ENCODE assay signal across 20 cellular contexts in genomic region chr7:17368856-17369520, GRCh38.
DNase-seq lines count a peak whose midpoint lies in the region; ATAC-seq and TF ChIP-seq lines count a peak whose summit lies in the region.
"Had no signal": no experiment of that assay in that cellular context is flagged by ENCODE, and none has a peak within 500 bp of the region (broad histone marks: within the 10 kb centered on the region; RNA-seq: fewer than 3 reads in every experiment).

No MANE protein-coding gene starts in this region.

- POLR2A ChIA-PET in PC-3 (lab: Charles Lee; ENCODE audit: unreplicated experiment) = no interaction called here

- H4K20me1 ChIP-seq in PC-3 (ENCODE audit: low read length) = no peaks in the 10 kb centered on the region

- H3K27me3 Mint-ChIP-seq in CD14-positive monocyte (ENCODE audit: low read depth in 3 of 3) = peaks cover 0 to 2% (median 1%) of the 10 kb centered on the region in 3 donors
- H3K27me3 Mint-ChIP-seq in osteocyte (ENCODE audit: unreplicated experiment) = no peaks in the 10 kb centered on the region
- H3K27me3 Mint-ChIP-seq in activated T-helper 1 cell treated with anti-CD3 and anti-CD28 coated beads, Interleukin-12 subunit alpha, Interleukin-12 subunit beta, Interleukin-2, Interleukin-4 antibody, amounts not matched to agents 30 ng/mL and 10 ng/mL and 1 ng/mL, durations not matched to agents 14 hours and 24 hours and 36 hours (ENCODE audit: insufficient read depth) = peaks cover 4% of the 10 kb centered on the region
- H3K27me3 Mint-ChIP-seq: brain; stimulated activated memory B cell treated with anti-CD40 and anti-IgM and Interleukin-4, amounts not matched to agents 10 μg/mL and 1 μg/mL and 100 μg/mL, for 72 hours had no signal

- H3K4me1 ChIP-seq in PC-3 (ENCODE audit: insufficient read depth, low read length) = peaks cover 39% of the 10 kb centered on the region

- no TSS peak for BruUV-seq in PC-3 (replicated peaks; lab: Mats Ljungman, UMichigan)

- no peaks in the 10 kb centered on the region for H3K9me2 ChIP-seq in PC-3 (replicated peaks; ENCODE audit: low read length)

- H3K4me3 Mint-ChIP-seq in CD14-positive monocyte (peak overlapping the region in 1 of 2 donors; percentile 26), osteocyte (ENCODE audit: unreplicated experiment) (no peak overlapping the region)
- H3K4me3 Mint-ChIP-seq in activated T-helper 1 cell treated with anti-CD3 and anti-CD28 coated beads, Interleukin-12 subunit alpha, Interleukin-12 subunit beta, Interleukin-2, Interleukin-4 antibody, amounts not matched to agents 30 ng/mL and 10 ng/mL and 1 ng/mL, durations not matched to agents 14 hours and 24 hours and 36 hours = no peak overlapping the region
- H3K4me3 Mint-ChIP-seq: brain; natural killer cell; stimulated activated memory B cell treated with anti-CD40 and anti-IgM and Interleukin-4, amounts not matched to agents 10 μg/mL and 1 μg/mL and 100 μg/mL, for 72 hours had no signal

- H3K27me3 ChIP-seq in PC-3 (ENCODE audit: low read length) = no peaks in the 10 kb centered on the region
- H3K27me3 ChIP-seq: SJCRH30, uterus had no signal

- H3K4me3 ChIP-seq in PC-3 (ENCODE audit: low read length) = no peak overlapping the region
- H3K4me3 ChIP-seq: K562, SJCRH30, uterus had no signal

- H3K36me3 ChIP-seq in PC-3 (ENCODE audit: low read depth, low read length) = no peaks in the 10 kb centered on the region
- H3K36me3 ChIP-seq: SJCRH30, uterus had no signal

- DNase-seq in CD14-positive monocyte (ENCODE audit: low spot score) = no peak
- peak; percentile 20 for DNase-seq in PC-3
- DNase-seq in osteocyte (ENCODE audit: extremely low spot score, unreplicated experiment) = no peak
- DNase-seq in activated T-helper 1 cell treated with anti-CD3 and anti-CD28 coated beads, Interleukin-12 subunit alpha, Interleukin-12 subunit beta, Interleukin-2, Interleukin-4 antibody, amounts not matched to agents 30 ng/mL and 10 ng/mL and 1 ng/mL, durations not matched to agents 14 hours and 24 hours and 36 hours (ENCODE audit: low spot score) = no peak
- no peak for DNase-seq in medulla oblongata (ENCODE audit: extremely low spot score)
- no peak for DNase-seq in NCI-H1694 (lab: John Stamatoyannopoulos, UW)
- DNase-seq: activated CD4-positive, CD25-positive, alpha-beta regulatory T cell treated with anti-CD3 and anti-CD28 coated beads, Interleukin-2, amount 50 U/mL, for 72 hours; activated CD8-positive, alpha-beta memory T cell treated with anti-CD3 and anti-CD28 coated beads, Interleukin-2, amount 50 U/mL, for 4 hours; activated naive CD4-positive, alpha-beta T cell treated with Interleukin-2 at 50 U/mL for 16 hours; hypothalamus; natural killer cell; NCI-H1436; NK-92 treated with Interleukin-12 subunit alpha and Interleukin-12 subunit beta, amount 100 ng/mL, for 24 hours; SJCRH30; uterus had no signal

- H3K27ac ChIP-seq in PC-3 (ENCODE audit: low read length) (no peak overlapping the region), cingulate gyrus (ENCODE audit: low read depth, low read length) (peak overlapping the region; percentile 19)
- H3K27ac ChIP-seq: SJCRH30 had no signal

- H3K9me3 ChIP-seq in PC-3 (ENCODE audit: low read length) = no peaks in the 10 kb centered on the region
- H3K9me3 ChIP-seq: SJCRH30, uterus had no signal

- ATAC-seq in PC-3 (no peak), HG03175 (IDR thresholded peaks at IDR 0.05; ENCODE audit: unreplicated experiment) (no peak)
- ATAC-seq: K562; natural killer cell; stimulated activated memory B cell treated with anti-CD40 and anti-IgM and Interleukin-4, amounts not matched to agents 10 μg/mL and 1 μg/mL and 100 μg/mL, for 72 hours had no signal

- intact Hi-C loops in CD14-positive monocyte (cut with micrococcal nuclease) = no loop called here
- intact Hi-C loops in PC-3 (cut with micrococcal nuclease) = no loop called here
- intact Hi-C loops in activated T-helper 1 cell treated with anti-CD3 and anti-CD28 coated beads, Interleukin-12 subunit alpha, Interleukin-12 subunit beta, Interleukin-2, Interleukin-4 antibody, amounts not matched to agents 30 ng/mL and 10 ng/mL and 1 ng/mL, durations not matched to agents 14 hours and 24 hours and 36 hours (cut with micrococcal nuclease) = no loop called here

- H3K27ac Mint-ChIP-seq in CD14-positive monocyte (peak overlapping the region; percentile 89 to 99 (median 95)), osteocyte (ENCODE audit: unreplicated experiment) (peak overlapping the region; percentile 97)
- no peak overlapping the region for H3K27ac Mint-ChIP-seq in activated T-helper 1 cell treated with anti-CD3 and anti-CD28 coated beads, Interleukin-12 subunit alpha, Interleukin-12 subunit beta, Interleukin-2, Interleukin-4 antibody, amounts not matched to agents 30 ng/mL and 10 ng/mL and 1 ng/mL, durations not matched to agents 14 hours and 24 hours and 36 hours
- H3K27ac Mint-ChIP-seq: natural killer cell; stimulated activated memory B cell treated with anti-CD40 and anti-IgM and Interleukin-4, amounts not matched to agents 10 μg/mL and 1 μg/mL and 100 μg/mL, for 72 hours had no signal

- H2AFZ ChIP-seq in PC-3 (ENCODE audit: low read length) = no peak overlapping the region

- H3K9me3 Mint-ChIP-seq in CD14-positive monocyte = peaks cover 0 to 3% (median 0%) of the 10 kb centered on the region in 7 donors
- H3K9me3 Mint-ChIP-seq in osteocyte (ENCODE audit: unreplicated experiment) = no peaks in the 10 kb centered on the region
- no peaks in the 10 kb centered on the region for H3K9me3 Mint-ChIP-seq in activated T-helper 1 cell treated with anti-CD3 and anti-CD28 coated beads, Interleukin-12 subunit alpha, Interleukin-12 subunit beta, Interleukin-2, Interleukin-4 antibody, amounts not matched to agents 30 ng/mL and 10 ng/mL and 1 ng/mL, durations not matched to agents 14 hours and 24 hours and 36 hours
- H3K9me3 Mint-ChIP-seq: brain; natural killer cell; stimulated activated memory B cell treated with anti-CD40 and anti-IgM and Interleukin-4, amounts not matched to agents 10 μg/mL and 1 μg/mL and 100 μg/mL, for 72 hours had no signal

- TF ChIP-seq CTCF in CD14-positive monocyte (IDR thresholded peaks at IDR 0.05) (no peak), PC-3 (conservative IDR thresholded peaks at IDR 0.05; ENCODE audit: low read depth, low read length) (no peak), osteocyte (IDR thresholded peaks at IDR 0.05) (no peak)

- peaks cover 7% of the 10 kb centered on the region for H3F3A ChIP-seq in PC-3 (ENCODE audit: low read length, unreplicated experiment)

- H3K4me1 Mint-ChIP-seq in CD14-positive monocyte (peaks cover 39% of the 10 kb centered on the region), osteocyte (ENCODE audit: unreplicated experiment) (peaks cover 74% of the 10 kb centered on the region)
- H3K4me1 Mint-ChIP-seq in activated T-helper 1 cell treated with anti-CD3 and anti-CD28 coated beads, Interleukin-12 subunit alpha, Interleukin-12 subunit beta, Interleukin-2, Interleukin-4 antibody, amounts not matched to agents 30 ng/mL and 10 ng/mL and 1 ng/mL, durations not matched to agents 14 hours and 24 hours and 36 hours (ENCODE audit: low read depth) = no peaks in the 10 kb centered on the region
- H3K4me1 Mint-ChIP-seq: natural killer cell; stimulated activated memory B cell treated with anti-CD40 and anti-IgM and Interleukin-4, amounts not matched to agents 10 μg/mL and 1 μg/mL and 100 μg/mL, for 72 hours had no signal

- no peak overlapping the region for H3K4me2 ChIP-seq in PC-3 (ENCODE audit: low read length)

- no peak overlapping the region for H3K9ac ChIP-seq in PC-3 (ENCODE audit: low read length)

- CTCF ChIA-PET in PC-3 (lab: Charles Lee) = no interaction called here

- H3K36me3 Mint-ChIP-seq in CD14-positive monocyte (peaks cover 0 to 4% of the 10 kb centered on the region in 2 donors), osteocyte (ENCODE audit: unreplicated experiment) (no peaks in the 10 kb centered on the region)
- no peaks in the 10 kb centered on the region for H3K36me3 Mint-ChIP-seq in activated T-helper 1 cell treated with anti-CD3 and anti-CD28 coated beads, Interleukin-12 subunit alpha, Interleukin-12 subunit beta, Interleukin-2, Interleukin-4 antibody, amounts not matched to agents 30 ng/mL and 10 ng/mL and 1 ng/mL, durations not matched to agents 14 hours and 24 hours and 36 hours (ENCODE audit: low read depth)
- H3K36me3 Mint-ChIP-seq: brain; natural killer cell; stimulated activated memory B cell treated with anti-CD40 and anti-IgM and Interleukin-4, amounts not matched to agents 10 μg/mL and 1 μg/mL and 100 μg/mL, for 72 hours had no signal

- H3K79me2 ChIP-seq in PC-3 (ENCODE audit: low read length) = no peaks in the 10 kb centered on the region
